In the genomic region with DNA sequence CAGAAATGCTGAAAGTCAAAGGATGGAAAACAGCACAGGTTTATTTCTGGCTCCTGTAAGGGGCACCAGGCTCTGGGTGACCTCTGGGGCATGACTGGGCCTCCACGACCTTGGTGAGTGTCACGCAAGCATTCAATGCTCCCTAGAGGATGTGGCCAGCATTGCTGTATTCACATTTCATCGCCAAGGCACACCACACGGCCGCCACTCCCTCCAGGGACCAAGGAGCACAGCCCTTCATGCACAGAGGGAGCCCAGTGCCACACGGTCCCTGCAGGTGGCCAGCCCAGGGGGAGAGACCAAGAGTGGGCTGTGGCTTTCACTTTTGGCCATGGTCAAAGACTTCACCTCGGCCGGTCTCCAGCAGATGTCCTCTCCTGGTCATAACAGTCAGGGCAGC, we compare ENCODE assay signal across 15 cellular contexts.
A peak's percentile ranks its signal among the peaks of the same experiment; 100 is the strongest.
DNase-seq lines count a peak whose midpoint lies in the region; ATAC-seq, FAIRE-seq and TF ChIP-seq lines count a peak whose summit lies in the region.
"Had no signal": no experiment of that assay in that cellular context is flagged by ENCODE, and none has a peak within 500 bp of the region (broad histone marks: within the 10 kb centered on the region; RNA-seq: fewer than 3 reads in every experiment).

No MANE protein-coding gene starts in this region.

- CTCF ChIA-PET in A673 (lab: Charles Lee): no interaction called here

- DNase-seq in A673 (ENCODE audit: low spot score) (peak; percentile 49), GM13977 (ENCODE audit: low spot score) (peak; percentile 33), OCI-M1 (lab: John Stamatoyannopoulos, UW) (peak; percentile 11), hepatic stellate cell (ENCODE audit: low spot score) (peak; percentile 26), RCC 7860 (ENCODE audit: low spot score) (no peak)
- DNase-seq in activated CD4-positive, alpha-beta T cell treated with anti-CD3 and anti-CD28 coated beads, Interleukin-2, amount 10 ng/mL, durations not matched to agents 24 days and 14 days: no peak
- DNase-seq: cortex of kidney, foreskin fibroblast, Karpas-422, retina, uterus had no signal

- H3K4me3 ChIP-seq in A673 (ENCODE audit: low read depth, low read length, poor library complexity, severe bottlenecking): no peak overlapping the region
- H3K4me3 ChIP-seq: uterus had no signal

- TF ChIP-seq CTCF in A673 (conservative IDR thresholded peaks at IDR 0.05; ENCODE audit: low read depth, low read length) (no peak), GM13977 (IDR thresholded peaks at IDR 0.05; ENCODE audit: extremely low read depth, insufficient read depth, missing control alignments) (no peak)

- H3K9me3 Mint-ChIP-seq in activated CD4-positive, alpha-beta T cell treated with anti-CD3 and anti-CD28 coated beads, Interleukin-2, amount 10 ng/mL, durations not matched to agents 24 days and 14 days: no peaks in the 10 kb centered on the region
- H3K9me3 Mint-ChIP-seq: activated naive CD4-positive, alpha-beta T cell treated with anti-CD3 and anti-CD28 coated beads, Interleukin-2, amount 50 U/mL, for 72 hours; CD8-positive, alpha-beta memory T cell had no signal

- peaks cover 4% of the 10 kb centered on the region for H3K27me3 ChIP-seq in A673 (replicated peaks; ENCODE audit: insufficient read depth, low read depth, low read length, poor library complexity)
- H3K27me3 ChIP-seq: uterus had no signal

- no peak overlapping the region for H3K27ac Mint-ChIP-seq in activated CD4-positive, alpha-beta T cell treated with anti-CD3 and anti-CD28 coated beads, Interleukin-2, amount 10 ng/mL, durations not matched to agents 24 days and 14 days
- H3K27ac Mint-ChIP-seq: activated naive CD4-positive, alpha-beta T cell treated with anti-CD3 and anti-CD28 coated beads, Interleukin-2, amount 50 U/mL, for 72 hours had no signal

- no peak for ATAC-seq in GM18511 (IDR thresholded peaks at IDR 0.05; ENCODE audit: unreplicated experiment)
- ATAC-seq in HG02981 (IDR thresholded peaks at IDR 0.05; ENCODE audit: unreplicated experiment): no peak

- peaks cover 35% of the 10 kb centered on the region for H3K27me3 Mint-ChIP-seq in activated CD4-positive, alpha-beta T cell treated with anti-CD3 and anti-CD28 coated beads, Interleukin-2, amount 10 ng/mL, durations not matched to agents 24 days and 14 days

- H3K4me3 Mint-ChIP-seq in activated CD4-positive, alpha-beta T cell treated with anti-CD3 and anti-CD28 coated beads, Interleukin-2, amount 10 ng/mL, durations not matched to agents 24 days and 14 days: no peak overlapping the region
- H3K4me3 Mint-ChIP-seq: CD8-positive, alpha-beta memory T cell had no signal

- no peaks in the 10 kb centered on the region for H3K4me1 Mint-ChIP-seq in activated CD4-positive, alpha-beta T cell treated with anti-CD3 and anti-CD28 coated beads, Interleukin-2, amount 10 ng/mL, durations not matched to agents 24 days and 14 days

- H3K36me3 ChIP-seq in A673 (ENCODE audit: insufficient read depth, low read length, poor library complexity, severe bottlenecking): no peaks in the 10 kb centered on the region
- H3K36me3 ChIP-seq: uterus had no signal

- H3K27ac ChIP-seq in A673 (ENCODE audit: low read depth, low read length, poor library complexity, severe bottlenecking): no peak overlapping the region
- H3K27ac ChIP-seq: uterus had no signal

- FAIRE-seq in RCC 7860 (lab: Jason Lieb, UNC): no peak

- POLR2A ChIA-PET in A673 (lab: Charles Lee; ENCODE audit: low non-redundant PET): no interaction called here

- peaks cover 22% of the 10 kb centered on the region for H3K4me1 ChIP-seq in A673 (ENCODE audit: insufficient read depth, low read length, poor library complexity, severe bottlenecking)

- in situ Hi-C loops in GM13977 (cut with MboI; ENCODE audit: low pct_unique_long_range_greater_than_20kb, low sequenced_read_pairs, unreplicated experiment): no loop called here

- intact Hi-C loops in A673 (cut with micrococcal nuclease; ENCODE audit: unreplicated experiment): no loop called here
- intact Hi-C loops in activated CD4-positive, alpha-beta T cell treated with anti-CD3 and anti-CD28 coated beads, Interleukin-2, amount 10 ng/mL, durations not matched to agents 24 days and 14 days (cut with micrococcal nuclease): no loop called here

- no TSS peak for BruUV-seq in A673 (replicated peaks; lab: Mats Ljungman, UMichigan)

- no peaks in the 10 kb centered on the region for H3K9me3 ChIP-seq in A673 (ENCODE audit: low read depth, low read length, poor library complexity, severe bottlenecking)
- H3K9me3 ChIP-seq: uterus had no signal

- H3K36me3 Mint-ChIP-seq in activated CD4-positive, alpha-beta T cell treated with anti-CD3 and anti-CD28 coated beads, Interleukin-2, amount 10 ng/mL, durations not matched to agents 24 days and 14 days (ENCODE audit: low read depth): no peaks in the 10 kb centered on the region
- H3K36me3 Mint-ChIP-seq: activated naive CD4-positive, alpha-beta T cell treated with anti-CD3 and anti-CD28 coated beads, Interleukin-2, amount 50 U/mL, for 72 hours; CD8-positive, alpha-beta memory T cell had no signal

Comparison
In these comparisons a context has a peak if more than half of its experiments do, and no peak if none do; other contexts are left out.
1. DNase-seq: peak in A673 (single experiment), GM13977 (single experiment), OCI-M1 (single experiment) and hepatic stellate cell (single experiment); none in RCC 7860 (single experiment) and activated CD4-positive, alpha-beta T cell treated with anti-CD3 and anti-CD28 coated beads, Interleukin-2, amount 10 ng/mL, durations not matched to agents 24 days and 14 days (single experiment).